Comparison of ENCODE assay signal across 8 cellular contexts in the genomic region with DNA sequence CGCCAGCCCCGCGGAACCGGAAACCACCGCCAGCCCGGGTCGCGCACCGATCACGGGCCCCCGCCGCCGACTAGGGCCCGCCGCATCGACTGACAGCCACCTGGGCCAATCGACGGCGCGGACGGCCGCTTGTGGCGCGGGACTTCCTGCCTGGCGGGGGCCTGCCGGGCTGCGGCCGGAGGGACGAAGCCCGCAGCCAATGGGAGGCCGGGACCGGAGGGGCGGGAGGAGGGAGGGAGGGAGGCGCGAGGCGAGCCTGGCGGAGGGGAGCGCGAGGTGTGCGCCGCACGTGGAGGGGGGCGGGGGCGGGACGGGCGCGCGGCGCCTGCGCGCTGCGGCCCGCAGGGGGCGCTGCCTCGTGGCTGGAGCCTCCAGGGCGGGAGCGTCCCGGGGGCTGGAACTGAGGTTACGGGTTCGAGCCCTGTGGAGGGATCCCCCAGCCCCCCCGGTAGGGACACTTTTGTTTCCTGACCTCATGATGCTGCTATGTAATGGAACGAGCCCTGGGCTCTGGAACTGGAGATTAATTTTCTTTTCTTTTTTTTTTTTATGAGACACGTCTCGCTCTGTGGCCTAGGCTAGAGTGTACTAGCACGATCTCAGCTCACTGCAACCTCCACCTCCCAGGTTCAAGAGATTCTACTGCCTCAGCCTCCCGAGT. TPM values are rescaled to one million over a fixed set of nuclear protein-coding genes. Genes with fewer than 3 reads are reported as not detected.
A peak's percentile ranks its signal among the peaks of the same experiment; 100 is the strongest.
DNase-seq lines count a peak whose midpoint lies in the region; FAIRE-seq and TF ChIP-seq lines count a peak whose summit lies in the region.

A gene with protein sequence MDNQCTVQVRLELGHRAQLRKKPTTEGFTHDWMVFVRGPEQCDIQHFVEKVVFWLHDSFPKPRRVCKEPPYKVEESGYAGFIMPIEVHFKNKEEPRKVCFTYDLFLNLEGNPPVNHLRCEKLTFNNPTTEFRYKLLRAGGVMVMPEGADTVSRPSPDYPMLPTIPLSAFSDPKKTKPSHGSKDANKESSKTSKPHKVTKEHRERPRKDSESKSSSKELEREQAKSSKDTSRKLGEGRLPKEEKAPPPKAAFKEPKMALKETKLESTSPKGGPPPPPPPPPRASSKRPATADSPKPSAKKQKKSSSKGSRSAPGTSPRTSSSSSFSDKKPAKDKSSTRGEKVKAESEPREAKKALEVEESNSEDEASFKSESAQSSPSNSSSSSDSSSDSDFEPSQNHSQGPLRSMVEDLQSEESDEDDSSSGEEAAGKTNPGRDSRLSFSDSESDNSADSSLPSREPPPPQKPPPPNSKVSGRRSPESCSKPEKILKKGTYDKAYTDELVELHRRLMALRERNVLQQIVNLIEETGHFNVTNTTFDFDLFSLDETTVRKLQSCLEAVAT (minus strand): TSS at position 45 of the 661 bp plus-strand sequence. CDS start 191 bp downstream, outside the sequence.

- H3K27me3 ChIP-seq in MG63 (no peaks in the 10 kb centered on the region), stomach (no peaks in the 10 kb centered on the region)

- H3K4me1 Mint-ChIP-seq in neural crest cell = peaks cover 27% of the 10 kb centered on the region

- H3K4me3 Mint-ChIP-seq in neural crest cell = peak within 1 kb of the TSS; percentile 97

- intact Hi-C loops in stomach (cut with DNase I; ENCODE audit: low total_unique reads) = no loop called here

- 4 to 14% (median 6%) methylated on average over 19 to 63 of the region's 66 CpGs for WGBS in stomach, 5 donors

- H3K27me3 Mint-ChIP-seq in neural crest cell (ENCODE audit: low read depth) = peaks cover 18% of the 10 kb centered on the region

- H3K4me3 ChIP-seq in MG63 (peak within 1 kb of the TSS; percentile 66), fibroblast of villous mesenchyme (ENCODE audit: low read depth, low read length) (peak within 1 kb of the TSS; percentile 87), stomach (peak within 1 kb of the TSS; percentile 83 to 97 (median 92))

- H3K27ac ChIP-seq in stomach = peak within 1 kb of the TSS; percentile 76 to 94 (median 91)

- peak within 1 kb of the TSS; percentile 89 for H3K27ac Mint-ChIP-seq in neural crest cell (ENCODE audit: unreplicated experiment)

- peak; percentile 47 for TF ChIP-seq CTCF in fibroblast of villous mesenchyme (IDR thresholded peaks at IDR 0.05; ENCODE audit: insufficient read depth, low read depth, low read length)
- peak; percentile 86 for TF ChIP-seq CTCF in neural crest cell (conservative IDR thresholded peaks at IDR 0.05)
- TF ChIP-seq CTCF in stomach (IDR thresholded peaks at IDR 0.05) = peak in 4 of 7 experiments; percentile 41 to 96 (median 82)

- H3K9me3 ChIP-seq in MG63 = no peaks in the 10 kb centered on the region
- no peaks in the 10 kb centered on the region for H3K9me3 ChIP-seq in stomach

- TF ChIP-seq POLR2A in H54 (IDR thresholded peaks at IDR 0.05; ENCODE audit: low read depth, low read length) (no peak), stomach (IDR thresholded peaks at IDR 0.05) (no peak)

- DNase-seq in ELR (ENCODE audit: low read depth) = peak; percentile 97
- peak; percentile 99 for DNase-seq in H54 (ENCODE audit: insufficient read length, low spot score)
- peak; percentile 97 for DNase-seq in MG63
- DNase-seq in SIG-M5 (lab: John Stamatoyannopoulos, UW) = peak; percentile 31
- DNase-seq in activated gamma-delta T cell (lab: John Stamatoyannopoulos, UW) = peak; percentile 98
- peak; percentile 97 for DNase-seq in fibroblast of villous mesenchyme (ENCODE audit: low read depth)
- DNase-seq in neural crest cell (ENCODE audit: low read depth, low spot score) = peak; percentile 94
- DNase-seq in stomach = peak; percentile 97

- H3K36me3 Mint-ChIP-seq in neural crest cell (ENCODE audit: low read depth) = no peaks in the 10 kb centered on the region

- H3K36me3 ChIP-seq in MG63 = no peaks in the 10 kb centered on the region; the same call in 1 of the 2 replicates
- no peaks in the 10 kb centered on the region for H3K36me3 ChIP-seq in stomach

- no peak for TF ChIP-seq EP300 in stomach (IDR thresholded peaks at IDR 0.05)

- FAIRE-seq in H54 (lab: Jason Lieb, UNC) = no peak

- H3K4me1 ChIP-seq in stomach = peaks cover 38 to 46% (median 44%) of the 10 kb centered on the region in 4 donors

- no peaks in the 10 kb centered on the region for H3K9me3 Mint-ChIP-seq in neural crest cell

RNA-seq across cellular contexts. Expression of the gene that starts here (rescaled TPM):
- 3.0 and 6.5 TPM in 2 replicates for total RNA-seq in MG63 (2014; rRNA removed; shearing (Covaris generic); ENCODE audit: low replicate concordance)
- total RNA-seq in fibroblast of villous mesenchyme (11.9 and 12.5 TPM in 2 replicates), neural crest cell (86.4 and 96.5 TPM in 2 replicates), stomach (10 to 100 TPM in 3 of 5 donors, 1 to 10 TPM in 2; 3.1 to 30.4 (median 16.7) TPM)
- polyA plus RNA-seq in stomach = 10 to 100 TPM; 21.2 to 33.8 (median 27.4) TPM

Comparison
In these comparisons a context has a peak if more than half of its experiments do, and no peak if none do; other contexts are left out.
1. Peak in every context shown above with its lines: DNase-seq, H3K4me3 ChIP-seq and H3K27ac ChIP-seq.
2. DNase-seq: peak in every context shown above with its lines; median percentile 99 in H54; 98 in activated gamma-delta T cell; 97 in ELR; 97 in MG63; 97 in fibroblast of villous mesenchyme; 97 in stomach; 94 in neural crest cell; 31 in SIG-M5.